ENCODE assay signal across 39 cellular contexts in genomic region chr3:107407355-107407754, GRCh38. TPM values are rescaled to one million over a fixed set of nuclear protein-coding genes. Genes with fewer than 3 reads are reported as not detected.
"Had no signal": no experiment of that assay in that cellular context is flagged by ENCODE, and none has a peak within 500 bp of the region (broad histone marks: within the 10 kb centered on the region; RNA-seq: fewer than 3 reads in every experiment).

No MANE protein-coding gene starts in this region.

- H3K4me3 Mint-ChIP-seq: activated CD4-positive, alpha-beta memory T cell treated with anti-CD3 and anti-CD28 coated beads, Interleukin-2, amount 10 ng/mL, durations not matched to agents 7 days and 5 days; activated CD4-positive, alpha-beta T cell treated with anti-CD3 and anti-CD28 coated beads, Interleukin-2, amount 10 ng/mL, durations not matched to agents 7 days and 5 days; activated naive CD8-positive, alpha-beta T cell; activated T-cell treated with anti-CD3 and anti-CD28 coated beads, Interleukin-2, amount 50 U/mL, for 24 hours; activated T-cell treated with anti-CD3 and anti-CD28 coated beads, Interleukin-2, amount 50 U/mL, for 72 hours; central memory CD8-positive, alpha-beta T cell; dendritic cell treated with granulocyte-macrophage colony-stimulating factor and Interleukin-4, amounts not matched to agents 40 ng/mL and 50 ng/mL, for 4 days; endodermal cell; T-helper 17 cell; T-helper 2 cell treated with Interferon-gamma antibody and Interleukin-4, amounts not matched to agents 5 μg/mL and 100 μg/mL, for 36 hours; WTC11 had no signal

- H3K27ac ChIP-seq: brain microvascular endothelial cell, coronary artery, dorsolateral prefrontal cortex, esophagus muscularis mucosa, foreskin keratinocyte, gastrocnemius medialis, heart right ventricle, hepatocyte, VCaP had no signal

- H2AFZ ChIP-seq: hepatocyte had no signal

- H3K27me3 ChIP-seq: brain microvascular endothelial cell, dorsolateral prefrontal cortex, esophagus muscularis mucosa, foreskin keratinocyte, gastrocnemius medialis, heart right ventricle, hepatocyte had no signal

- H3K79me2 ChIP-seq: hepatocyte had no signal

- H3K4me2 ChIP-seq: hepatocyte had no signal

- H3K4me1 Mint-ChIP-seq: activated CD4-positive, alpha-beta memory T cell treated with anti-CD3 and anti-CD28 coated beads, Interleukin-2, amount 10 ng/mL, durations not matched to agents 7 days and 5 days; activated CD4-positive, alpha-beta T cell treated with anti-CD3 and anti-CD28 coated beads, Interleukin-2, amount 10 ng/mL, durations not matched to agents 7 days and 5 days; central memory CD8-positive, alpha-beta T cell; endodermal cell; T-helper 17 cell; WTC11 had no signal

- H3K27ac Mint-ChIP-seq: activated CD4-positive, alpha-beta memory T cell treated with anti-CD3 and anti-CD28 coated beads, Interleukin-2, amount 10 ng/mL, durations not matched to agents 7 days and 5 days; activated CD4-positive, alpha-beta T cell treated with anti-CD3 and anti-CD28 coated beads, Interleukin-2, amount 10 ng/mL, durations not matched to agents 7 days and 5 days; activated naive CD8-positive, alpha-beta T cell; activated T-cell treated with anti-CD3 and anti-CD28 coated beads, Interleukin-2, amount 50 U/mL, for 24 hours; activated T-cell treated with anti-CD3 and anti-CD28 coated beads, Interleukin-2, amount 50 U/mL, for 72 hours; dendritic cell treated with granulocyte-macrophage colony-stimulating factor and Interleukin-4, amounts not matched to agents 40 ng/mL and 50 ng/mL, for 4 days; endodermal cell; T-helper 17 cell; T-helper 2 cell treated with Interferon-gamma antibody and Interleukin-4, amounts not matched to agents 5 μg/mL and 100 μg/mL, for 36 hours; WTC11 had no signal

- DNase-seq: activated CD4-positive, alpha-beta memory T cell treated with anti-CD3 and anti-CD28 coated beads, Interleukin-2, amount 10 ng/mL, durations not matched to agents 7 days and 5 days; activated CD4-positive, alpha-beta T cell treated with anti-CD3 and anti-CD28 coated beads for 1 hour; activated CD4-positive, alpha-beta T cell treated with anti-CD3 and anti-CD28 coated beads for 4 hours; activated CD4-positive, alpha-beta T cell treated with anti-CD3 and anti-CD28 coated beads, Interleukin-2, amount 10 ng/mL, durations not matched to agents 7 days and 5 days; activated CD4-positive, alpha-beta T cell treated with anti-CD3 and anti-CD28 coated beads, Interleukin-2, amount 50 U/mL, for 4 hours; activated CD8-positive, alpha-beta memory T cell treated with anti-CD3 and anti-CD28 coated beads, Interleukin-2, amount 50 U/mL, for 48 hours; activated effector memory CD4-positive, alpha-beta T cell treated with Interleukin-2 at 50 U/mL for 16 hours; activated gamma-delta T cell treated with Interleukin-2 at 50 U/mL for 16 hours; activated naive CD4-positive, alpha-beta T cell treated with anti-CD3 and anti-CD28 coated beads, Interleukin-2, amount 50 U/mL, for 16 hours; activated naive CD4-positive, alpha-beta T cell treated with Interleukin-2 at 50 U/mL for 16 hours; activated T-cell treated with anti-CD3 and anti-CD28 coated beads for 4 hours; activated T-cell treated with anti-CD3 and anti-CD28 coated beads, Interleukin-2, amount 50 U/mL, for 24 hours; activated T-cell treated with anti-CD3 and anti-CD28 coated beads, Interleukin-2, amount 50 U/mL, for 72 hours; amniotic stem cell; anterior cingulate cortex; brain microvascular endothelial cell; dorsolateral prefrontal cortex; effector memory CD4-positive, alpha-beta T cell; endodermal cell; foreskin keratinocyte; gastrocnemius medialis; glutamatergic neuron; heart right ventricle; T-helper 17 cell; T1000 had no signal

- H3K27me3 Mint-ChIP-seq: activated naive CD8-positive, alpha-beta T cell; activated T-cell treated with anti-CD3 and anti-CD28 coated beads, Interleukin-2, amount 50 U/mL, for 24 hours; central memory CD8-positive, alpha-beta T cell; dendritic cell treated with granulocyte-macrophage colony-stimulating factor and Interleukin-4, amounts not matched to agents 40 ng/mL and 50 ng/mL, for 4 days had no signal

- ATAC-seq: activated T-cell treated with anti-CD3 and anti-CD28 coated beads, Interleukin-2, amount 50 U/mL, for 72 hours; foreskin keratinocyte; gastrocnemius medialis; heart right ventricle; T-helper 17 cell; WTC11 had no signal

- H3K36me3 ChIP-seq: brain microvascular endothelial cell, esophagus muscularis mucosa, gastrocnemius medialis, heart right ventricle had no signal

- H3K4me3 ChIP-seq: coronary artery, dorsolateral prefrontal cortex, esophagus muscularis mucosa, gastrocnemius medialis, heart right ventricle, hepatocyte had no signal

- H3K4me1 ChIP-seq: esophagus muscularis mucosa, foreskin keratinocyte, gastrocnemius medialis had no signal

- H3K9me3 ChIP-seq: gastrocnemius medialis had no signal

RNA-seq across cellular contexts. Expression of gene CCDC54, which starts 30.1 kb away (rescaled TPM):
- total RNA-seq: activated CD4-positive, alpha-beta memory T cell treated with anti-CD3 and anti-CD28 coated beads, Interleukin-2, amount 10 ng/mL, durations not matched to agents 7 days and 5 days; activated CD4-positive, alpha-beta T cell treated with anti-CD3 and anti-CD28 coated beads, Interleukin-2, amount 10 ng/mL, durations not matched to agents 7 days and 5 days; activated T-cell treated with anti-CD3 and anti-CD28 coated beads, Interleukin-2, amount 50 U/mL, for 72 hours; astrocyte; bronchial epithelial cell; cardiac septum; endodermal cell; epithelial cell of proximal tubule; esophagus muscularis mucosa; foreskin keratinocyte; gastrocnemius medialis; heart right ventricle; hepatocyte; T-helper 17 cell; WTC11 had no signal
- polyA plus RNA-seq: adipose tissue, foreskin keratinocyte, heart right ventricle had no signal
